Comparison of ENCODE assay signal across 11 cellular contexts in the genomic region with DNA sequence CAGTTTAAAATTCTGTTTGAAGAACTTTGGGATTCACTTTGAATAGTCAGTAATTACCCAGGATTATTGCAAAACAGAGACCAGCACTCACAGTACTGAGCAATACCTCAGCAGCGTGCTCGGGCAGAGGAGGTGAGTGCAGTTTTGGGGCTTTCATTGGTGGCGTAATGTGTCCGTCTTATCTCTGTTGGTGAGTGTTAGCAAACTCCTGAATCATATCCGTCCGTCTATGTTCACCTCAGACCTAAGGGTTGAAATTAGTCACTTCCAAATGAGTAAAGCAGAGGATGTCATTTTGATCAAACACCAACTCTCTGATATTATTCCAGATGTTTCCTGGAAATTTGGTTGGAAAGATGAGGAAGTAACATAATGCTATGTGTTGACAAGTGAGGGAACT.
DNase-seq lines count a peak whose midpoint lies in the region; ATAC-seq and TF ChIP-seq lines count a peak whose summit lies in the region.
"Had no signal": no experiment of that assay in that cellular context is flagged by ENCODE, and none has a peak within 500 bp of the region (broad histone marks: within the 10 kb centered on the region; RNA-seq: fewer than 3 reads in every experiment).

No MANE protein-coding gene starts in this region.

- H3K4me3 ChIP-seq in lower lobe of right lung (no peak overlapping the region), esophagus squamous epithelium (no peak overlapping the region)
- H3K4me3 ChIP-seq: tibial artery had no signal

- peaks cover 78% of the 10 kb centered on the region for H3K4me1 Mint-ChIP-seq in CD4-positive, alpha-beta T cell (ENCODE audit: low read depth)
- peaks cover 11 to 12% of the 10 kb centered on the region in 2 donors for H3K4me1 Mint-ChIP-seq in stimulated activated naive B cell treated with anti-CD40 and anti-IgM and Interleukin-4, amounts not matched to agents 10 μg/mL and 1 μg/mL and 100 μg/mL, for 72 hours

- no peaks in the 10 kb centered on the region for H3K27me3 Mint-ChIP-seq in CD4-positive, alpha-beta T cell
- no peaks in the 10 kb centered on the region for H3K27me3 Mint-ChIP-seq in stimulated activated naive B cell treated with anti-CD40 and anti-IgM and Interleukin-4, amounts not matched to agents 10 μg/mL and 1 μg/mL and 100 μg/mL, for 72 hours

- H3K9me3 Mint-ChIP-seq in CD4-positive, alpha-beta T cell, result no peaks in the 10 kb centered on the region
- peaks cover 7% of the 10 kb centered on the region in 2 donors for H3K9me3 Mint-ChIP-seq in stimulated activated naive B cell treated with anti-CD40 and anti-IgM and Interleukin-4, amounts not matched to agents 10 μg/mL and 1 μg/mL and 100 μg/mL, for 72 hours

- CTCF ChIA-PET in CD4-positive, alpha-beta T cell (lab: Charles Lee), result no interaction called here

- ATAC-seq in CD4-positive, alpha-beta T cell (ENCODE audit: poor library complexity), result peak; percentile 22
- ATAC-seq in lower lobe of right lung (peak; percentile 67 to 87), HG03025 (IDR thresholded peaks at IDR 0.05; ENCODE audit: low FRiP score, unreplicated experiment) (no peak)
- ATAC-seq in stimulated activated naive B cell treated with anti-CD40 and anti-IgM and Interleukin-4, amounts not matched to agents 10 μg/mL and 1 μg/mL and 100 μg/mL, for 72 hours (replicated peaks), result no peak

- 26 to 58% methylated on average over 6 of the region's 6 CpGs for WGBS in esophagus squamous epithelium, 2 donors

- peak in 7 of 10 experiments; percentile 22 to 47 (median 25) for DNase-seq in CD4-positive, alpha-beta T cell
- DNase-seq in SKM-1 (lab: John Stamatoyannopoulos, UW; ENCODE audit: unreplicated experiment) (peak; percentile 41), lower lobe of right lung (no peak), esophagus squamous epithelium (lab: John Stamatoyannopoulos, UW) (no peak), NCI-H774 (lab: John Stamatoyannopoulos, UW) (no peak)
- DNase-seq in activated effector memory CD4-positive, alpha-beta T cell treated with anti-CD3 and anti-CD28 coated beads, Interleukin-2, amount 50 U/mL, for 16 hours, result peak; percentile 81
- DNase-seq in stimulated activated naive B cell treated with anti-CD40 and anti-IgM and Interleukin-4, amounts not matched to agents 10 μg/mL and 1 μg/mL and 100 μg/mL, for 72 hours, result no peak
- DNase-seq: NCI-H2029 had no signal

- H3K36me3 Mint-ChIP-seq in CD4-positive, alpha-beta T cell (ENCODE audit: low read depth), result peaks cover 35% of the 10 kb centered on the region
- peaks cover 34 to 41% of the 10 kb centered on the region in 2 donors for H3K36me3 Mint-ChIP-seq in stimulated activated naive B cell treated with anti-CD40 and anti-IgM and Interleukin-4, amounts not matched to agents 10 μg/mL and 1 μg/mL and 100 μg/mL, for 72 hours

- intact Hi-C loops in CD4-positive, alpha-beta T cell (cut with DNase I, micrococcal nuclease), result loop anchor here in 1 of 2 experiments (5.0 kb wide), 1 partner anchor 38 kb away; no protein-coding TSS in a partner anchor
- intact Hi-C loops in lower lobe of right lung (cut with DNase I) (no loop called here), esophagus squamous epithelium (cut with DNase I) (no loop called here)

- H3K36me3 ChIP-seq in lower lobe of right lung (no peaks in the 10 kb centered on the region), esophagus squamous epithelium (peaks cover 0 to 20% (median 0%) of the 10 kb centered on the region in 3 donors)

- H3K4me3 Mint-ChIP-seq in CD4-positive, alpha-beta T cell, result peak overlapping the region; percentile 75
- no peak overlapping the region for H3K4me3 Mint-ChIP-seq in stimulated activated naive B cell treated with anti-CD40 and anti-IgM and Interleukin-4, amounts not matched to agents 10 μg/mL and 1 μg/mL and 100 μg/mL, for 72 hours

- H3K27ac Mint-ChIP-seq in CD4-positive, alpha-beta T cell, result peak overlapping the region; percentile 95
- no peak overlapping the region for H3K27ac Mint-ChIP-seq in stimulated activated naive B cell treated with anti-CD40 and anti-IgM and Interleukin-4, amounts not matched to agents 10 μg/mL and 1 μg/mL and 100 μg/mL, for 72 hours

- POLR2A ChIA-PET in CD4-positive, alpha-beta T cell (lab: Charles Lee), result interaction anchor here (1.4 to 5.7 kb wide), 3 partner anchors 27 to 42 kb away, joined by 6 to 86 read pairs (median 8); no protein-coding TSS in a partner anchor

- H3K27me3 ChIP-seq in CD4-positive, alpha-beta T cell (ENCODE audit: control insufficient read depth, insufficient read depth, low read length), result no peaks in the 10 kb centered on the region
- no peaks in the 10 kb centered on the region for H3K27me3 ChIP-seq in lower lobe of right lung (ENCODE audit: low read depth)
- H3K27me3 ChIP-seq in esophagus squamous epithelium, result no peaks in the 10 kb centered on the region
- H3K27me3 ChIP-seq: tibial artery had no signal

- H3K27ac ChIP-seq in CD4-positive, alpha-beta T cell (ENCODE audit: low read depth, low read length), result no peak overlapping the region
- H3K27ac ChIP-seq in lower lobe of right lung, result no peak overlapping the region
- H3K27ac ChIP-seq in esophagus squamous epithelium, result peak overlapping the region in 1 of 4 donors; percentile 63
- H3K27ac ChIP-seq: tibial artery had no signal

- H3K4me1 ChIP-seq in lower lobe of right lung (peaks cover 30% of the 10 kb centered on the region), esophagus squamous epithelium (peaks cover 0 to 55% (median 30%) of the 10 kb centered on the region in 3 donors)

- H3K9me3 ChIP-seq in CD4-positive, alpha-beta T cell (ENCODE audit: control insufficient read depth, low read length), result no peaks in the 10 kb centered on the region
- no peaks in the 10 kb centered on the region for H3K9me3 ChIP-seq in lower lobe of right lung
- H3K9me3 ChIP-seq in esophagus squamous epithelium, result no peaks in the 10 kb centered on the region
- H3K9me3 ChIP-seq: Caco-2, tibial artery had no signal

- TF ChIP-seq POLR2A in esophagus squamous epithelium (IDR thresholded peaks at IDR 0.05), result no peak

- no peak for TF ChIP-seq CTCF in CD4-positive, alpha-beta T cell (IDR thresholded peaks at IDR 0.05)
- TF ChIP-seq CTCF in lower lobe of right lung (IDR thresholded peaks at IDR 0.05) (no peak), esophagus squamous epithelium (IDR thresholded peaks at IDR 0.05) (no peak)

Comparison
In these comparisons a context has a peak if more than half of its experiments do, and no peak if none do; other contexts are left out.
1. ATAC-seq: peak in CD4-positive, alpha-beta T cell (single experiment) and lower lobe of right lung (2 of 2); none in stimulated activated naive B cell treated with anti-CD40 and anti-IgM and Interleukin-4, amounts not matched to agents 10 μg/mL and 1 μg/mL and 100 μg/mL, for 72 hours (0 of 2) and HG03025 (single experiment).
2. DNase-seq: peak in CD4-positive, alpha-beta T cell (7 of 10), SKM-1 (single experiment) and activated effector memory CD4-positive, alpha-beta T cell treated with anti-CD3 and anti-CD28 coated beads, Interleukin-2, amount 50 U/mL, for 16 hours (single experiment); none in lower lobe of right lung (single experiment), stimulated activated naive B cell treated with anti-CD40 and anti-IgM and Interleukin-4, amounts not matched to agents 10 μg/mL and 1 μg/mL and 100 μg/mL, for 72 hours (single experiment), esophagus squamous epithelium (single experiment) and NCI-H774 (single experiment).